ENCODE assay signal across 18 cellular contexts in the genomic region with DNA sequence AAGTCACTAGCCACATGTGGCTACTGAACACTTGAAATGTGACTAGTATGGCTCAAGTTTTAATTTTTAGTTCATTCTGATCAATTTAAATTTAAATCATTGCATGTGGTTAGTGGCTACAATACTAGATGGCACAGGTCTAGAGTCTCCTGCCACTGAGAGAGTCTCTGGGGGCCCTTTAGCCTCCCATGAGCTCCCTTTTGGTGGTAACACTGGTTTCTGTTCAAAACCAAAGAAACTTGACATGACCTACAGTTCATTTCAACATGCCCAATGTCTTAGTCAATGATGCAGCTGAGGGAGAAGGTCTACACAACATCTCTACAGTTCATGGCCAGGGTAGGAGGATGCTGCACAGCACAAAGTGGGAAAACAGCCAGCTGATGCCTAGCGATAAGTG.
DNase-seq lines count a peak whose midpoint lies in the region; ATAC-seq and TF ChIP-seq lines count a peak whose summit lies in the region.
"Had no signal": no experiment of that assay in that cellular context is flagged by ENCODE, and none has a peak within 500 bp of the region (broad histone marks: within the 10 kb centered on the region; RNA-seq: fewer than 3 reads in every experiment).

No MANE protein-coding gene starts in this region.

- peak overlapping the region; percentile 72 for H3K18ac ChIP-seq in IMR-90 (ENCODE audit: low read depth, low read length)

- no peak overlapping the region; the same call in 2 of the 3 replicates for H2BK15ac ChIP-seq in IMR-90 (ENCODE audit: low read depth, low read length)

- H3K27ac ChIP-seq in BLaER1 = no peak overlapping the region
- peak overlapping the region; percentile 62; the same call in 1 of the 2 replicates for H3K27ac ChIP-seq in IMR-90 (ENCODE audit: insufficient read depth, low read length)
- H3K27ac ChIP-seq: 22Rv1 had no signal

- peak overlapping the region; percentile 48; the same call in 1 of the 2 replicates for H2AK5ac ChIP-seq in IMR-90 (ENCODE audit: low read depth, low read length)

- no peak for TF ChIP-seq RAD21 in IMR-90 (IDR thresholded peaks at IDR 0.05; ENCODE audit: low read length)

- ATAC-seq in GM18907 (IDR thresholded peaks at IDR 0.05; ENCODE audit: unreplicated experiment) (peak; percentile 65), IMR-90 (ENCODE audit: low read depth) (no peak)
- ATAC-seq in stimulated activated naive CD8-positive, alpha-beta T cell treated with anti-CD3 and anti-CD28 coated beads, Interleukin-15, Interleukin-2, amounts not matched to agents 100 U/mL and 50 U/mL, for 24 hours = peak; percentile 36

- no peak overlapping the region for H3K4ac ChIP-seq in IMR-90 (ENCODE audit: low read depth, low read length)

- POLR2A ChIA-PET in IMR-90 (lab: Charles Lee; ENCODE audit: unreplicated experiment) = no interaction called here

- H3K4me1 ChIP-seq in BLaER1 = peaks cover 50% of the 10 kb centered on the region
- peaks cover 6% of the 10 kb centered on the region for H3K4me1 ChIP-seq in IMR-90 (ENCODE audit: control insufficient read depth, insufficient read depth, low read length)
- H3K4me1 ChIP-seq: HAP-1 had no signal

- H4K8ac ChIP-seq in IMR-90 (ENCODE audit: low read depth in 2 of 2, low read length in 2 of 2) = no peak overlapping the region

- no peak overlapping the region for H3K23ac ChIP-seq in IMR-90 (ENCODE audit: low read depth, low read length)

- H3K14ac ChIP-seq in IMR-90 (replicated peaks; ENCODE audit: low read depth, low read length) = no peak overlapping the region

- H3K9me1 ChIP-seq in IMR-90 (ENCODE audit: insufficient read depth, low read length) = peaks cover 12% of the 10 kb centered on the region

- H2BK20ac ChIP-seq in IMR-90 (ENCODE audit: low read depth, low read length) = no peak overlapping the region

- H4K20me1 ChIP-seq in BLaER1 (no peaks in the 10 kb centered on the region), IMR-90 (ENCODE audit: insufficient read depth, low read length) (no peaks in the 10 kb centered on the region)

- DNase-seq in IMR-90 = no peak
- no peak for DNase-seq in stimulated activated naive CD8-positive, alpha-beta T cell treated with anti-CD3 and anti-CD28 coated beads, Interleukin-15, Interleukin-2, amounts not matched to agents 100 U/mL and 50 U/mL, for 24 hours
- DNase-seq in T-helper 9 cell = no peak
- DNase-seq in effector CD8-positive, alpha-beta T cell (lab: John Stamatoyannopoulos, UW) = no peak
- DNase-seq in D341Med (ENCODE audit: low spot score) = no peak
- no peak for DNase-seq in NCI-H510A (lab: John Stamatoyannopoulos, UW)
- DNase-seq: C1 segment of cervical spinal cord; Calu3; CD4-positive, alpha-beta memory T cell; COR-L47; DMS153; DND-41; GOT3; HFFc6 had no signal

- H4K91ac ChIP-seq in IMR-90 (ENCODE audit: insufficient read depth, low read depth, low read length) = no peak overlapping the region

- no peak for TF ChIP-seq CTCF in IMR-90 (conservative IDR thresholded peaks at IDR 0.05; ENCODE audit: low read depth, low read length)

- in situ Hi-C loops in IMR-90 (cut with MboI; ENCODE audit: low sequenced_read_pairs) = no loop called here

- WGBS in IMR-90 (ENCODE audit: extremely low coverage in 2 of 2, insufficient read length in 1 of 2), 2 experiments = no CpG with 5 or more reads among the region's 1 CpG

- no peak overlapping the region for H2AK9ac ChIP-seq in IMR-90 (replicated peaks; ENCODE audit: low read depth, low read length, poor library complexity)

- no peak for TF ChIP-seq POLR2A in IMR-90 (IDR thresholded peaks at IDR 0.05; ENCODE audit: low read depth, low read length)

- CTCF ChIA-PET in IMR-90 (lab: Yijun Ruan, JAX) = interaction anchor here (1.6 kb wide), 1 partner anchor 11 kb away, joined by 4 read pairs; no protein-coding TSS in a partner anchor

- no peak overlapping the region for H3K56ac ChIP-seq in IMR-90 (ENCODE audit: extremely low read depth, insufficient read depth, low read length)

- dilution Hi-C loops in IMR-90 (cut with HindIII; ENCODE audit: low sequenced_read_pairs, unreplicated experiment) = no loop called here

- H3K4me3 ChIP-seq in BLaER1 (no peak overlapping the region), IMR-90 (ENCODE audit: insufficient read depth, low read depth, low read length) (no peak overlapping the region)
- H3K4me3 ChIP-seq: HAP-1 had no signal

- no peak overlapping the region for H2AFZ ChIP-seq in IMR-90 (replicated peaks; ENCODE audit: low read length, poor library complexity)

- peak overlapping the region; percentile 78 for H4K5ac ChIP-seq in IMR-90 (ENCODE audit: low read depth, low read length)

- H2BK5ac ChIP-seq in IMR-90 (ENCODE audit: low read depth, low read length, poor library complexity, severe bottlenecking) = no peak overlapping the region

- H3K9ac ChIP-seq in BLaER1 (no peak overlapping the region), IMR-90 (ENCODE audit: low read depth, low read length) (no peak overlapping the region)

- no peak overlapping the region for H2BK120ac ChIP-seq in IMR-90 (ENCODE audit: low read depth, low read length)

- H3K36me3 ChIP-seq in BLaER1 (peaks cover 4% of the 10 kb centered on the region; the same call in 1 of the 2 replicates), IMR-90 (ENCODE audit: control insufficient read depth, insufficient read depth, low read length) (no peaks in the 10 kb centered on the region)
- H3K36me3 ChIP-seq: HAP-1 had no signal

- H3K4me2 ChIP-seq in BLaER1 = peak overlapping the region; percentile 68
- no peak overlapping the region for H3K4me2 ChIP-seq in IMR-90 (ENCODE audit: low read depth, low read length)

- H3K27me3 ChIP-seq in BLaER1 = no peaks in the 10 kb centered on the region
- H3K27me3 ChIP-seq in IMR-90 (ENCODE audit: control insufficient read depth, insufficient read depth, low read length) = no peaks in the 10 kb centered on the region

- H3K9me3 ChIP-seq in BLaER1 (no peaks in the 10 kb centered on the region; the same call in 1 of the 2 replicates), IMR-90 (ENCODE audit: control insufficient read depth, insufficient read depth, low read length) (no peaks in the 10 kb centered on the region)
- H3K9me3 ChIP-seq: HAP-1 had no signal

- BruUV-seq in IMR-90 (replicated peaks; lab: Mats Ljungman, UMichigan) = no TSS peak

- intact Hi-C loops in IMR-90 (cut with micrococcal nuclease) = no loop called here

- peaks cover 0 to 5% of the 10 kb centered on the region in 2 experiments; a peak in 1 of 4 replicates for H3K79me1 ChIP-seq in IMR-90 (ENCODE audit: low read depth in 1 of 2, low read length in 2 of 2)

TF ChIP-seq in IMR-90, 13 proteins besides CTCF, POLR2A, EP300 and RAD21:
- TF ChIP-seq RFX5 (IDR thresholded peaks at IDR 0.05; ENCODE audit: low read depth, low read length) = no peak
- TF ChIP-seq MXI1 (IDR thresholded peaks at IDR 0.05; ENCODE audit: borderline replicate concordance, low read depth, low read length) = no peak
- no peak for TF ChIP-seq CEBPB (IDR thresholded peaks at IDR 0.05; ENCODE audit: low read depth, low read length)
- no peak for TF ChIP-seq MAFK (IDR thresholded peaks at IDR 0.05; ENCODE audit: low read depth, low read length)
- no peak for TF ChIP-seq SMC3 (IDR thresholded peaks at IDR 0.05; ENCODE audit: low read depth, low read length)
- no peak for TF ChIP-seq RCOR1 (IDR thresholded peaks at IDR 0.05; ENCODE audit: insufficient replicate concordance, low read length)
- no peak for TF ChIP-seq CHD1 (IDR thresholded peaks at IDR 0.05; ENCODE audit: low read depth, low read length)
- TF ChIP-seq MAZ (IDR thresholded peaks at IDR 0.05; ENCODE audit: borderline replicate concordance, low read depth, low read length) = no peak
- TF ChIP-seq BHLHE40 (IDR thresholded peaks at IDR 0.05; ENCODE audit: low read depth, low read length) = no peak
- no peak for TF ChIP-seq NFE2L2 (IDR thresholded peaks at IDR 0.05; ENCODE audit: low read depth, low read length)
- TF ChIP-seq, protein P1, sequence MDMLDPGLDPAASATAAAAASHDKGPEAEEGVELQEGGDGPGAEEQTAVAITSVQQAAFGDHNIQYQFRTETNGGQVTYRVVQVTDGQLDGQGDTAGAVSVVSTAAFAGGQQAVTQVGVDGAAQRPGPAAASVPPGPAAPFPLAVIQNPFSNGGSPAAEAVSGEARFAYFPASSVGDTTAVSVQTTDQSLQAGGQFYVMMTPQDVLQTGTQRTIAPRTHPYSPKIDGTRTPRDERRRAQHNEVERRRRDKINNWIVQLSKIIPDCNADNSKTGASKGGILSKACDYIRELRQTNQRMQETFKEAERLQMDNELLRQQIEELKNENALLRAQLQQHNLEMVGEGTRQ (IDR thresholded peaks at IDR 0.05; ENCODE audit: low read depth, low read length) = no peak
TF ChIP-seq in IMR-90: peak in this region for 0.
